22 cellular contexts compared by ENCODE assay signal in genomic region chr1:21887796-21888195, GRCh38. TPM values are rescaled to one million over a fixed set of nuclear protein-coding genes. Genes with fewer than 3 reads are reported as not detected.
DNase-seq lines count a peak whose midpoint lies in the region; ATAC-seq and TF ChIP-seq lines count a peak whose summit lies in the region.
"Had no signal": no experiment of that assay in that cellular context is flagged by ENCODE, and none has a peak within 500 bp of the region (broad histone marks: within the 10 kb centered on the region; RNA-seq: fewer than 3 reads in every experiment).

No MANE protein-coding gene starts in this region.

- H3K4me1 ChIP-seq in BLaER1 (peaks cover 13% of the 10 kb centered on the region), gastroesophageal sphincter (peaks cover 0 to 25% (median 0%) of the 10 kb centered on the region in 3 donors), spleen (no peaks in the 10 kb centered on the region), mesenchymal stem cell (ENCODE audit: control insufficient read depth, insufficient read depth, low read depth, low read length) (no peaks in the 10 kb centered on the region)
- H3K4me1 ChIP-seq: A549, BE2C, HAP-1 had no signal

- no peak overlapping the region for H3K4me3 Mint-ChIP-seq in WTC11
- H3K4me3 Mint-ChIP-seq: CD4-positive, alpha-beta memory T cell; GM23338; HFFc6 had no signal

- H4K20me1 ChIP-seq in BLaER1 = no peaks in the 10 kb centered on the region

- no peak overlapping the region for H3K27ac ChIP-seq in BLaER1
- peak overlapping the region in 3 of 4 donors; percentile 34 to 98 (median 64) for H3K27ac ChIP-seq in gastroesophageal sphincter
- H3K27ac ChIP-seq in spleen = no peak overlapping the region
- H3K27ac ChIP-seq in mesenchymal stem cell (ENCODE audit: low read length, poor library complexity, severe bottlenecking) = no peak overlapping the region
- H3K27ac ChIP-seq: A549 had no signal

- H2BK5ac ChIP-seq in mesenchymal stem cell (ENCODE audit: low read depth, low read length, poor library complexity, severe bottlenecking) = no peak overlapping the region

- CTCF ChIA-PET in WTC11 (lab: Charles Lee) = no interaction called here

- H2AK5ac ChIP-seq in mesenchymal stem cell (ENCODE audit: low read length, severe bottlenecking) = no peak overlapping the region

- H3K36me3 ChIP-seq in BLaER1 = peaks cover 85% of the 10 kb centered on the region
- H3K36me3 ChIP-seq in gastroesophageal sphincter = peaks cover 0 to 98% of the 10 kb centered on the region in 2 donors
- H3K36me3 ChIP-seq in spleen = peaks cover 0 to 83% (median 28%) of the 10 kb centered on the region in 6 donors
- H3K36me3 ChIP-seq in mesenchymal stem cell (ENCODE audit: control insufficient read depth in 1 of 2, insufficient read depth in 2 of 2, low read depth in 1 of 2, low read length in 2 of 2) = peaks cover 91 to 97% of the 10 kb centered on the region in 2 experiments
- H3K36me3 ChIP-seq: BE2C, HAP-1 had no signal

- TF ChIP-seq POLR2A in gastroesophageal sphincter (IDR thresholded peaks at IDR 0.05) (no peak), spleen (IDR thresholded peaks at IDR 0.05) (no peak)

- 40 to 89% methylated on average over 1 to 5 of the region's 11 CpGs for WGBS in gastroesophageal sphincter (ENCODE audit: low coverage in 1 of 2), 2 donors
- 87 to 94% (median 89%) methylated on average over 7 to 11 of the region's 11 CpGs for WGBS in spleen, 5 donors
- 94% methylated on average over 9 of the region's 11 CpGs for WGBS in mesenchymal stem cell

- no peak for DNase-seq in WTC11 (ENCODE audit: low spot score)
- DNase-seq in spleen = peak; percentile 68
- DNase-seq in mesenchymal stem cell = no peak
- no peak for DNase-seq in activated CD8-positive, alpha-beta memory T cell treated with anti-CD3 and anti-CD28 coated beads for 24 hours
- DNase-seq: 8988T; ACHN; AML-193; BE2C; C1 segment of cervical spinal cord; Calu3; CD4-positive, alpha-beta memory T cell; COR-L47; DMS53; DMS79 treated with DMSO at 0.1 percent for 48 hours; GF-D8; HFFc6 had no signal

- H3K9me3 Mint-ChIP-seq in WTC11 = no peaks in the 10 kb centered on the region
- H3K9me3 Mint-ChIP-seq: CD4-positive, alpha-beta memory T cell; GM23338; HFFc6 had no signal

- H3K4me3 ChIP-seq in BLaER1 (no peak overlapping the region), gastroesophageal sphincter (no peak overlapping the region), spleen (no peak overlapping the region), mesenchymal stem cell (ENCODE audit: insufficient read depth in 1 of 2, low read depth in 1 of 2, low read length in 2 of 2) (no peak overlapping the region)
- H3K4me3 ChIP-seq: A549, GM23338, HAP-1 had no signal

- ATAC-seq in WTC11 = no peak
- ATAC-seq in gastroesophageal sphincter = no peak
- ATAC-seq in GM19351 (IDR thresholded peaks at IDR 0.05; ENCODE audit: unreplicated experiment) = no peak
- ATAC-seq: A549, GM23338 had no signal

- H3K4ac ChIP-seq in mesenchymal stem cell (ENCODE audit: low read depth in 1 of 2, low read length in 2 of 2) = no peak overlapping the region

- no peak overlapping the region for H3K14ac ChIP-seq in mesenchymal stem cell (ENCODE audit: low read length in 2 of 2)

- no peak overlapping the region for H3K18ac ChIP-seq in mesenchymal stem cell (ENCODE audit: low read depth in 1 of 2, low read length in 2 of 2)

- no peak overlapping the region for H2BK12ac ChIP-seq in mesenchymal stem cell (ENCODE audit: low read length in 2 of 2)

- no peak overlapping the region for H3K9ac ChIP-seq in BLaER1
- no peak overlapping the region for H3K9ac ChIP-seq in mesenchymal stem cell (ENCODE audit: low read length)

- H3K36me3 Mint-ChIP-seq in WTC11 = peaks cover 25% of the 10 kb centered on the region
- H3K36me3 Mint-ChIP-seq: CD4-positive, alpha-beta memory T cell had no signal

- H3K4me1 Mint-ChIP-seq in WTC11 = no peaks in the 10 kb centered on the region
- H3K4me1 Mint-ChIP-seq: CD4-positive, alpha-beta memory T cell; GM23338 had no signal

- peak overlapping the region; percentile 36; the same call in 1 of the 2 replicates for H3K27ac Mint-ChIP-seq in WTC11
- H3K27ac Mint-ChIP-seq: GM23338, HFFc6 had no signal

- H3K27me3 ChIP-seq in BLaER1 = no peaks in the 10 kb centered on the region
- H3K27me3 ChIP-seq in gastroesophageal sphincter = no peaks in the 10 kb centered on the region
- H3K27me3 ChIP-seq in spleen (replicated peaks in 1 of 7) = no peaks in the 10 kb centered on the region
- no peaks in the 10 kb centered on the region for H3K27me3 ChIP-seq in mesenchymal stem cell (ENCODE audit: control insufficient read depth in 1 of 2, insufficient read depth in 1 of 2, low read length in 2 of 2)
- H3K27me3 ChIP-seq: BE2C had no signal

- H2BK15ac ChIP-seq in mesenchymal stem cell (ENCODE audit: low read depth, poor library complexity, severe bottlenecking) = no peak overlapping the region

- no peaks in the 10 kb centered on the region for H3K27me3 Mint-ChIP-seq in WTC11 (ENCODE audit: low read depth)
- H3K27me3 Mint-ChIP-seq: CD4-positive, alpha-beta memory T cell had no signal

- no peak overlapping the region for H2BK120ac ChIP-seq in mesenchymal stem cell (ENCODE audit: low read depth, low read length)

- intact Hi-C loops in spleen (cut with DNase I; ENCODE audit: low total_unique reads) = no loop called here

- H3K4me2 ChIP-seq in BLaER1 = peak overlapping the region; percentile 34
- H3K4me2 ChIP-seq in mesenchymal stem cell (ENCODE audit: low read length, poor library complexity, severe bottlenecking) = no peak overlapping the region
- H3K4me2 ChIP-seq: A549, GM23338 had no signal

- TF ChIP-seq CTCF in WTC11 (IDR thresholded peaks at IDR 0.05) = no peak
- TF ChIP-seq CTCF in gastroesophageal sphincter (IDR thresholded peaks at IDR 0.05) = no peak
- TF ChIP-seq CTCF in spleen (IDR thresholded peaks at IDR 0.05 in 8 of 11, conservative IDR thresholded peaks at IDR 0.05 in 3 of 11) = no peak

- TF ChIP-seq EP300 in gastroesophageal sphincter (IDR thresholded peaks at IDR 0.05) = no peak

- H4K91ac ChIP-seq in mesenchymal stem cell (ENCODE audit: low read length) = no peak overlapping the region

- H3K9me3 ChIP-seq in BLaER1 (no peaks in the 10 kb centered on the region), gastroesophageal sphincter (no peaks in the 10 kb centered on the region), spleen (no peaks in the 10 kb centered on the region), mesenchymal stem cell (ENCODE audit: control insufficient read depth, low read length) (no peaks in the 10 kb centered on the region)
- H3K9me3 ChIP-seq: A549, BE2C, HAP-1 had no signal

- H2AFZ ChIP-seq in mesenchymal stem cell (ENCODE audit: low read depth, low read length) = no peak overlapping the region
- H2AFZ ChIP-seq: GM23338 had no signal

- no peak overlapping the region for H3K23ac ChIP-seq in mesenchymal stem cell (ENCODE audit: low read length in 2 of 2)

- H4K8ac ChIP-seq in mesenchymal stem cell (ENCODE audit: low read length) = no peak overlapping the region

- peaks cover 62% of the 10 kb centered on the region for H3K79me1 ChIP-seq in mesenchymal stem cell (replicated peaks; ENCODE audit: low read length, poor library complexity, severe bottlenecking)

- POLR2A ChIA-PET in WTC11 (lab: Charles Lee) = no interaction called here

TF ChIP-seq in WTC11, 78 proteins besides CTCF, POLR2A, EP300 and RAD21 (continues in another document):
- TF ChIP-seq MLX (CRISPR knock-in tag; IDR thresholded peaks at IDR 0.05) (no peak), AR (CRISPR knock-in tag; IDR thresholded peaks at IDR 0.05) (no peak), ZNF232 (CRISPR knock-in tag; IDR thresholded peaks at IDR 0.05) (no peak), NFE2L1 (CRISPR knock-in tag; IDR thresholded peaks at IDR 0.05) (no peak), MXD4 (CRISPR knock-in tag; IDR thresholded peaks at IDR 0.05; ENCODE audit: borderline replicate concordance) (no peak), ZNF121 (CRISPR knock-in tag; IDR thresholded peaks at IDR 0.05) (no peak), CDX4 (CRISPR knock-in tag; IDR thresholded peaks at IDR 0.05; ENCODE audit: borderline replicate concordance) (no peak), TEAD1 (CRISPR knock-in tag; IDR thresholded peaks at IDR 0.05) (no peak)

RNA-seq across cellular contexts. Expression of gene HSPG2, which starts 49.3 kb away (rescaled TPM):
- total RNA-seq in WTC11 (2021) = 120 to 127 TPM (median 120 TPM) in 3 replicates
- total RNA-seq in gastroesophageal sphincter = 1,000 to 10,000 TPM in 1 of 4 donors, 100 to 1,000 TPM in 3; 311 to 1,021 (median 351) TPM
- total RNA-seq in spleen = 100 to 1,000 TPM in 6 of 7 donors, 10 to 100 TPM in 1; 69.7 to 395 (median 178) TPM
- 10 to 100 TPM; 14.4 to 63.5 (median 15.0) TPM for polyA plus RNA-seq in spleen
- 26.3 TPM for polyA plus RNA-seq in mesenchymal stem cell (2013, experiment 1 of 2)
- polyA plus RNA-seq in mesenchymal stem cell (2013, experiment 2 of 2) = 21.0 TPM
- polyA plus RNA-seq: CD4-positive, alpha-beta memory T cell had no signal

Comparison
In these comparisons a context has a peak if more than half of its experiments do, and no peak if none do; other contexts are left out.
1. H3K27ac ChIP-seq: peak in gastroesophageal sphincter (3 of 4); none in BLaER1 (single experiment), spleen (0 of 8) and mesenchymal stem cell (single experiment).